ENCODE assay signal across 9 cellular contexts in genomic region chrX:109839694-109840358, GRCh38.
A peak's percentile ranks its signal among the peaks of the same experiment; 100 is the strongest.
DNase-seq lines count a peak whose midpoint lies in the region; ATAC-seq and TF ChIP-seq lines count a peak whose summit lies in the region.
"Had no signal": no experiment of that assay in that cellular context is flagged by ENCODE, and none has a peak within 500 bp of the region (broad histone marks: within the 10 kb centered on the region; RNA-seq: fewer than 3 reads in every experiment).

No MANE protein-coding gene starts in this region.

- no peaks in the 10 kb centered on the region for H3K9me3 Mint-ChIP-seq in stimulated activated naive CD8-positive, alpha-beta T cell treated with anti-CD3 and anti-CD28 coated beads, Interleukin-15, amount 100 ng/mL, for 72 hours

- TF ChIP-seq CTCF in right atrium auricular region (IDR thresholded peaks at IDR 0.05) = no peak

- peak overlapping the region; percentile 29 to 61 for H3K27ac ChIP-seq in right atrium auricular region

- peak; percentile 17 for DNase-seq in stimulated activated naive CD8-positive, alpha-beta T cell treated with anti-CD3 and anti-CD28 coated beads, Interleukin-15, Interleukin-2, amounts not matched to agents 100 U/mL and 50 U/mL, for 24 hours
- no peak for DNase-seq in stimulated activated naive CD8-positive, alpha-beta T cell treated with anti-CD3 and anti-CD28 coated beads, Interleukin-15, amount 100 ng/mL, for 72 hours
- peak; percentile 15 for DNase-seq in SW480 (ENCODE audit: low spot score)
- DNase-seq in right atrium auricular region (ENCODE audit: low spot score) = no peak
- no peak for DNase-seq in kidney glomerular epithelial cell (lab: John Stamatoyannopoulos, UW)
- no peak for DNase-seq in activated naive CD4-positive, alpha-beta T cell treated with anti-CD3 and anti-CD28 coated beads, Interleukin-2, amount 50 U/mL, for 16 hours
- DNase-seq in germinal center (ENCODE audit: low spot score) = no peak
- DNase-seq: activated CD8-positive, alpha-beta memory T cell treated with anti-CD3 and anti-CD28 coated beads, Interleukin-2, amount 10 ng/mL, durations not matched to agents 7 days and 5 days had no signal

- ATAC-seq in stimulated activated naive CD8-positive, alpha-beta T cell treated with anti-CD3 and anti-CD28 coated beads, Interleukin-15, Interleukin-2, amounts not matched to agents 100 U/mL and 50 U/mL, for 24 hours = peak; percentile 34
- no peak for ATAC-seq in stimulated activated naive CD8-positive, alpha-beta T cell treated with anti-CD3 and anti-CD28 coated beads, Interleukin-15, amount 100 ng/mL, for 72 hours
- ATAC-seq in GM21529 (IDR thresholded peaks at IDR 0.05; ENCODE audit: unreplicated experiment) = no peak
- ATAC-seq: activated CD8-positive, alpha-beta memory T cell treated with anti-CD3 and anti-CD28 coated beads, Interleukin-2, amount 10 ng/mL, durations not matched to agents 7 days and 5 days had no signal

- H3K36me3 ChIP-seq in right atrium auricular region = no peaks in the 10 kb centered on the region

- H3K27me3 Mint-ChIP-seq in stimulated activated naive CD8-positive, alpha-beta T cell treated with anti-CD3 and anti-CD28 coated beads, Interleukin-15, amount 100 ng/mL, for 72 hours = no peaks in the 10 kb centered on the region
- H3K27me3 Mint-ChIP-seq: activated CD8-positive, alpha-beta memory T cell treated with anti-CD3 and anti-CD28 coated beads, Interleukin-2, amount 10 ng/mL, durations not matched to agents 7 days and 5 days had no signal

- no peak overlapping the region for H3K4me3 Mint-ChIP-seq in stimulated activated naive CD8-positive, alpha-beta T cell treated with anti-CD3 and anti-CD28 coated beads, Interleukin-15, amount 100 ng/mL, for 72 hours
- H3K4me3 Mint-ChIP-seq: activated CD8-positive, alpha-beta memory T cell treated with anti-CD3 and anti-CD28 coated beads, Interleukin-2, amount 10 ng/mL, durations not matched to agents 7 days and 5 days had no signal

- H3K4me1 Mint-ChIP-seq in stimulated activated naive CD8-positive, alpha-beta T cell treated with anti-CD3 and anti-CD28 coated beads, Interleukin-15, amount 100 ng/mL, for 72 hours = peaks cover 5% of the 10 kb centered on the region

- H3K9me3 ChIP-seq in right atrium auricular region = no peaks in the 10 kb centered on the region

- H3K4me3 ChIP-seq in right atrium auricular region = no peak overlapping the region

- no peaks in the 10 kb centered on the region for H3K27me3 ChIP-seq in right atrium auricular region

- no peak overlapping the region for H3K27ac Mint-ChIP-seq in stimulated activated naive CD8-positive, alpha-beta T cell treated with anti-CD3 and anti-CD28 coated beads, Interleukin-15, amount 100 ng/mL, for 72 hours
- H3K27ac Mint-ChIP-seq: activated CD8-positive, alpha-beta memory T cell treated with anti-CD3 and anti-CD28 coated beads, Interleukin-2, amount 10 ng/mL, durations not matched to agents 7 days and 5 days had no signal

- no peaks in the 10 kb centered on the region for H3K4me1 ChIP-seq in right atrium auricular region

Comparison
In these comparisons a context has a peak if more than half of its experiments do, and no peak if none do; other contexts are left out.
1. DNase-seq: peak in stimulated activated naive CD8-positive, alpha-beta T cell treated with anti-CD3 and anti-CD28 coated beads, Interleukin-15, Interleukin-2, amounts not matched to agents 100 U/mL and 50 U/mL, for 24 hours (single experiment) and SW480 (single experiment); none in stimulated activated naive CD8-positive, alpha-beta T cell treated with anti-CD3 and anti-CD28 coated beads, Interleukin-15, amount 100 ng/mL, for 72 hours (0 of 2), right atrium auricular region (single experiment), kidney glomerular epithelial cell (single experiment), activated naive CD4-positive, alpha-beta T cell treated with anti-CD3 and anti-CD28 coated beads, Interleukin-2, amount 50 U/mL, for 16 hours (single experiment) and germinal center (single experiment).